In genomic region chr11:102770191-102770590, GRCh38 we compare ENCODE assay signal across 7 cellular contexts. TPM values are rescaled to one million over a fixed set of nuclear protein-coding genes. Genes with fewer than 3 reads are reported as not detected.
"Had no signal": no experiment of that assay in that cellular context is flagged by ENCODE, and none has a peak within 500 bp of the region (broad histone marks: within the 10 kb centered on the region; RNA-seq: fewer than 3 reads in every experiment).

No MANE protein-coding gene starts in this region.

- ATAC-seq: GM23338, HepG2 had no signal

- H3K4me2 ChIP-seq: GM23338 had no signal

- DNase-seq: H9, HCEC 1CT, KBM-7 had no signal

- H3K4me3 ChIP-seq: GM23338 had no signal

- H2AFZ ChIP-seq: GM23338 had no signal

RNA-seq across cellular contexts. Expression of gene MMP10, which starts 10.2 kb away (rescaled TPM):
- total RNA-seq: H9, HepG2, HT-29 had no signal

RNA-seq across cellular contexts. Expression of gene MMP1, which starts 27.8 kb away (rescaled TPM):
- total RNA-seq: GM23338, H1, H9, HT-29 had no signal

RNA-seq across cellular contexts. Expression of gene MMP8, which starts 45.4 kb away (rescaled TPM):
- total RNA-seq: GM23338, H1, H9, HepG2, HT-29 had no signal
